ENCODE assay signal across 15 cellular contexts in genomic region chr9:92036411-92036746, GRCh38.
DNase-seq lines count a peak whose midpoint lies in the region; ATAC-seq and TF ChIP-seq lines count a peak whose summit lies in the region.
"Had no signal": no experiment of that assay in that cellular context is flagged by ENCODE, and none has a peak within 500 bp of the region (broad histone marks: within the 10 kb centered on the region; RNA-seq: fewer than 3 reads in every experiment).

No MANE protein-coding gene starts in this region.

- H3K36me3 ChIP-seq in heart right ventricle, result peaks cover 0 to 95% (median 20%) of the 10 kb centered on the region in 9 donors
- H3K36me3 ChIP-seq in vagina, result peaks cover 0 to 41% of the 10 kb centered on the region in 2 donors

- intact Hi-C loops in heart right ventricle (cut with DNase I) (loop anchor here in 1 of 10 donors (10.0 kb wide), 1 partner anchor 78 kb away; the partner anchor contains the start of gene SPTLC1), Right ventricle myocardium inferior (cut with DNase I) (no loop called here), left ventricle myocardium superior (cut with micrococcal nuclease) (no loop called here), vagina (cut with DNase I) (no loop called here)

- DNase-seq in heart right ventricle (no peak), Right ventricle myocardium inferior (ENCODE audit: missing footprints) (no peak), left ventricle myocardium superior (no peak), osteocyte (ENCODE audit: extremely low spot score, unreplicated experiment) (no peak), vagina (ENCODE audit: extremely low spot score in 2 of 2) (no peak), NCI-H2227 (lab: John Stamatoyannopoulos, UW; ENCODE audit: unreplicated experiment) (no peak), NCI-H526 (lab: John Stamatoyannopoulos, UW) (no peak)
- DNase-seq in effector CD8-positive, alpha-beta T cell (lab: John Stamatoyannopoulos, UW), result no peak
- DNase-seq: GDM1, HFFc6, NCI-H1048, NCI-H2081 treated with DMSO at 0.1 percent for 48 hours, NCI-H524 had no signal

- ATAC-seq in heart right ventricle (peak in 6 of 8 donors; percentile 20 to 61 (median 46)), Right ventricle myocardium inferior (no peak), left ventricle myocardium superior (peak; percentile 41)
- ATAC-seq: GM12878 had no signal

- TF ChIP-seq CTCF in heart right ventricle (IDR thresholded peaks at IDR 0.05), result no peak
- no peak for TF ChIP-seq CTCF in osteocyte (IDR thresholded peaks at IDR 0.05)
- TF ChIP-seq CTCF in vagina (IDR thresholded peaks at IDR 0.05), result no peak

- peak overlapping the region; percentile 72 for H3K27ac Mint-ChIP-seq in osteocyte (ENCODE audit: unreplicated experiment)

- H3K27ac ChIP-seq in heart right ventricle (peak overlapping the region; percentile 13 to 70 (median 32)), vagina (peak overlapping the region; percentile 60)
- H3K27ac ChIP-seq: BLaER1 treated with 17β-estradiol and CSF1 and Interleukin-3, amounts not matched to agents 10 nM and 100 nM had no signal

- peaks cover 38% of the 10 kb centered on the region for H3K36me3 Mint-ChIP-seq in osteocyte (ENCODE audit: unreplicated experiment)

- no peaks in the 10 kb centered on the region for H3K4me1 ChIP-seq in heart right ventricle
- peaks cover 23% of the 10 kb centered on the region for H3K4me1 ChIP-seq in vagina

- H3K27me3 ChIP-seq in heart right ventricle, result no peaks in the 10 kb centered on the region
- no peaks in the 10 kb centered on the region for H3K27me3 ChIP-seq in vagina
- H3K27me3 ChIP-seq: BLaER1 treated with 17β-estradiol and CSF1 and Interleukin-3, amounts not matched to agents 10 nM and 100 nM had no signal

- peak overlapping the region in 1 of 10 donors; percentile 7 for H3K4me3 ChIP-seq in heart right ventricle
- no peak overlapping the region for H3K4me3 ChIP-seq in vagina
- H3K4me3 ChIP-seq: BLaER1 treated with 17β-estradiol and CSF1 and Interleukin-3, amounts not matched to agents 10 nM and 100 nM; GM12878 had no signal

- H3K9me3 Mint-ChIP-seq in osteocyte (ENCODE audit: unreplicated experiment), result no peaks in the 10 kb centered on the region
- H3K9me3 Mint-ChIP-seq: HFFc6 had no signal

- 78 to 90% methylated on average over 5 of the region's 5 CpGs for WGBS in heart right ventricle, 2 donors

- TF ChIP-seq POLR2A in vagina (IDR thresholded peaks at IDR 0.05), result no peak

- peaks cover 47% of the 10 kb centered on the region for H3K4me1 Mint-ChIP-seq in osteocyte (ENCODE audit: unreplicated experiment)

- H3K4me3 Mint-ChIP-seq in osteocyte (ENCODE audit: unreplicated experiment), result no peak overlapping the region
- H3K4me3 Mint-ChIP-seq: HFFc6 had no signal

- H3K9me3 ChIP-seq in heart right ventricle (peaks cover 0 to 7% (median 2%) of the 10 kb centered on the region in 11 donors), vagina (no peaks in the 10 kb centered on the region)

- no peaks in the 10 kb centered on the region for H3K27me3 Mint-ChIP-seq in osteocyte (ENCODE audit: unreplicated experiment)
